20 cellular contexts compared by ENCODE assay signal in genomic region chr12:1737643-1738286, GRCh38.
"Had no signal": no experiment of that assay in that cellular context is flagged by ENCODE, and none has a peak within 500 bp of the region (broad histone marks: within the 10 kb centered on the region; RNA-seq: fewer than 3 reads in every experiment).

No MANE protein-coding gene starts in this region.

- H3K4me3 ChIP-seq: esophagus squamous epithelium, hepatocyte, pancreas, spleen, upper lobe of right lung had no signal

- H3K27me3 Mint-ChIP-seq: activated naive CD4-positive, alpha-beta T cell treated with anti-CD3 and anti-CD28 coated beads, Interleukin-2, amount 50 U/mL, for 24 hours; stimulated activated memory B cell treated with anti-CD40 and anti-IgM and Interleukin-4, amounts not matched to agents 10 μg/mL and 1 μg/mL and 100 μg/mL, for 72 hours; T-cell had no signal

- H3K36me3 ChIP-seq: esophagus squamous epithelium, neutrophil, pancreas, spleen, upper lobe of right lung had no signal

- H3K27ac ChIP-seq: esophagus squamous epithelium, hepatocyte, neutrophil, pancreas, spleen, upper lobe of right lung had no signal

- H3K9me3 ChIP-seq: esophagus squamous epithelium, neutrophil, pancreas, spleen, upper lobe of right lung had no signal

- H3K4me3 Mint-ChIP-seq: activated naive CD4-positive, alpha-beta T cell treated with anti-CD3 and anti-CD28 coated beads, Interleukin-2, amount 50 U/mL, for 24 hours; stimulated activated memory B cell treated with anti-CD40 and anti-IgM and Interleukin-4, amounts not matched to agents 10 μg/mL and 1 μg/mL and 100 μg/mL, for 72 hours; T-cell had no signal

- DNase-seq: activated CD4-positive, alpha-beta T cell treated with anti-CD3 and anti-CD28 coated beads, Interleukin-2, amount 50 U/mL, for 1 hour; activated CD8-positive, alpha-beta memory T cell treated with anti-CD3 and anti-CD28 coated beads for 24 hours; activated CD8-positive, alpha-beta memory T cell treated with anti-CD3 and anti-CD28 coated beads, Interleukin-2, amount 50 U/mL, for 48 hours; activated effector memory CD4-positive, alpha-beta T cell treated with anti-CD3 and anti-CD28 coated beads, Interleukin-2, amount 50 U/mL, for 16 hours; activated T-cell treated with anti-CD3 and anti-CD28 coated beads, Interleukin-2, amount 50 U/mL, for 48 hours; effector CD4-positive, alpha-beta T cell; esophagus squamous epithelium; left cardiac atrium; pancreas; spleen; stimulated activated CD4-positive, alpha-beta T cell treated with anti-CD3 and anti-CD28 coated beads, Interleukin-4, amount 100 ng/mL, for 4 hours; T-cell; T-helper 9 cell; upper lobe of right lung had no signal

- H2AFZ ChIP-seq: hepatocyte had no signal

- H3K27ac Mint-ChIP-seq: activated naive CD4-positive, alpha-beta T cell treated with anti-CD3 and anti-CD28 coated beads, Interleukin-2, amount 50 U/mL, for 24 hours; stimulated activated memory B cell treated with anti-CD40 and anti-IgM and Interleukin-4, amounts not matched to agents 10 μg/mL and 1 μg/mL and 100 μg/mL, for 72 hours; T-cell had no signal

- H3K9me3 Mint-ChIP-seq: activated naive CD4-positive, alpha-beta T cell treated with anti-CD3 and anti-CD28 coated beads, Interleukin-2, amount 50 U/mL, for 24 hours; stimulated activated memory B cell treated with anti-CD40 and anti-IgM and Interleukin-4, amounts not matched to agents 10 μg/mL and 1 μg/mL and 100 μg/mL, for 72 hours; T-cell had no signal

- H3K4me2 ChIP-seq: hepatocyte had no signal

- ATAC-seq: activated CD4-positive, CD25-positive, alpha-beta regulatory T cell treated with anti-CD3 and anti-CD28 coated beads, Interleukin-2, amount 50 U/mL, for 24 hours; pancreas; SK-N-SH treated with all-trans-retinoic acid at 6 μM for 48 hours; stimulated activated memory B cell treated with anti-CD40 and anti-IgM and Interleukin-4, amounts not matched to agents 10 μg/mL and 1 μg/mL and 100 μg/mL, for 72 hours; T-cell; upper lobe of right lung had no signal

- H3K27me3 ChIP-seq: esophagus squamous epithelium, hepatocyte, neutrophil, pancreas, spleen, upper lobe of right lung had no signal
